ENCODE assay signal across 8 cellular contexts in genomic region chr3:39147711-39148115, GRCh38. TPM values are rescaled to one million over a fixed set of nuclear protein-coding genes. Genes with fewer than 3 reads are reported as not detected.
A peak's percentile ranks its signal among the peaks of the same experiment; 100 is the strongest.
DNase-seq lines count a peak whose midpoint lies in the region; ATAC-seq, FAIRE-seq and TF ChIP-seq lines count a peak whose summit lies in the region.

No MANE protein-coding gene starts in this region.

- DNase-seq in GM12891 (ENCODE audit: insufficient read length, low spot score): peak; percentile 58
- peak; percentile 53 for DNase-seq in H7
- DNase-seq in OCI-M1 (lab: John Stamatoyannopoulos, UW): peak; percentile 71
- no peak for DNase-seq in MCF 10A (ENCODE audit: unreplicated experiment)
- DNase-seq in mesothelial cell of epicardium (ENCODE audit: low spot score in 2 of 2, unreplicated experiment in 2 of 2): no peak
- DNase-seq in NCI-H1436 treated with DMSO at 0.1 percent for 48 hours (lab: John Stamatoyannopoulos, UW): no peak
- no peak for DNase-seq in pons (ENCODE audit: low spot score)

- peak; percentile 31 for FAIRE-seq in GM12891 (lab: Jason Lieb, UNC)

- H3K4me3 ChIP-seq in H7 (ENCODE audit: insufficient read depth, low read depth, low read length): no peak overlapping the region

- peaks cover 18% of the 10 kb centered on the region for H3K36me3 ChIP-seq in H7 (replicated peaks; ENCODE audit: control insufficient read depth, insufficient read depth, low read length)

- H3K27ac Mint-ChIP-seq in MCF 10A (ENCODE audit: low read depth, unreplicated experiment) (peak overlapping the region; percentile 66), mesothelial cell of epicardium (peak overlapping the region; percentile 99)

- no peak for ATAC-seq in HG02852 (IDR thresholded peaks at IDR 0.05; ENCODE audit: unreplicated experiment)

- POLR2A ChIA-PET in MCF 10A (lab: Yijun Ruan, JAX): interaction anchor here (1.9 kb wide), 1 partner anchor 20 kb away, joined by 5 read pairs; no protein-coding TSS in a partner anchor

- H3K36me3 Mint-ChIP-seq in MCF 10A (ENCODE audit: insufficient read depth, unreplicated experiment) (peaks cover 43% of the 10 kb centered on the region), mesothelial cell of epicardium (peaks cover 18% of the 10 kb centered on the region)

- CTCF ChIA-PET in MCF 10A (lab: Yijun Ruan, JAX): interaction anchor here (0.8 to 3.3 kb wide), 3 partner anchors 20 to 171 kb away, joined by 3 to 12 read pairs (median 4); no protein-coding TSS in a partner anchor

- H3K4me1 Mint-ChIP-seq in MCF 10A (ENCODE audit: insufficient read depth, unreplicated experiment): peaks cover 68% of the 10 kb centered on the region
- peaks cover 75% of the 10 kb centered on the region for H3K4me1 Mint-ChIP-seq in mesothelial cell of epicardium

- peak; percentile 59; the same call in 1 of the 2 replicates for TF ChIP-seq POLR2A in GM12891 (IDR thresholded peaks at IDR 0.05; ENCODE audit: low read depth, low read length)

- peaks cover 2% of the 10 kb centered on the region; the same call in 1 of the 2 replicates for H3K27me3 ChIP-seq in H7 (ENCODE audit: control insufficient read depth, insufficient read depth, low read length)

- TF ChIP-seq CTCF in MCF 10A (IDR thresholded peaks at IDR 0.05; ENCODE audit: unreplicated experiment) (no peak), mesothelial cell of epicardium (IDR thresholded peaks at IDR 0.05; ENCODE audit: unreplicated experiment) (no peak)

- intact Hi-C loops in MCF 10A (cut with micrococcal nuclease): loop anchor here (1.0 kb wide), 1 partner anchor 21 kb away; no protein-coding TSS in a partner anchor

- H3K4me3 Mint-ChIP-seq in MCF 10A (ENCODE audit: unreplicated experiment) (peak overlapping the region; percentile 37), mesothelial cell of epicardium (peak overlapping the region; percentile 51)

- H3K27me3 Mint-ChIP-seq in MCF 10A (ENCODE audit: insufficient read depth, unreplicated experiment) (no peaks in the 10 kb centered on the region), mesothelial cell of epicardium (ENCODE audit: low read depth) (no peaks in the 10 kb centered on the region)

- H3K9me3 Mint-ChIP-seq in MCF 10A (ENCODE audit: unreplicated experiment) (no peaks in the 10 kb centered on the region), mesothelial cell of epicardium (no peaks in the 10 kb centered on the region)

- BruUV-seq in MCF 10A (replicated peaks; lab: Mats Ljungman, UMichigan): no TSS peak

TF ChIP-seq in GM12891, 5 proteins besides CTCF, POLR2A, EP300 and RAD21:
- TF ChIP-seq PAX5 (IDR thresholded peaks at IDR 0.05; ENCODE audit: insufficient read depth, low read length, severe bottlenecking): no peak
- peak; percentile 25; the same call in 1 of the 2 replicates for TF ChIP-seq SPI1 (IDR thresholded peaks at IDR 0.05; ENCODE audit: low read depth, low read length)
TF ChIP-seq in GM12891: peak in this region for 1.

RNA-seq across cellular contexts. Expression of gene CSRNP1, which starts 5.7 kb away (rescaled TPM):
- 20.2 TPM for polyA plus RNA-seq in GM12891 (2012; ENCODE audit: low read depth, missing spikeins)
- total RNA-seq in H7 (2014; rRNA removed; shearing (Covaris generic)): 13.4 and 16.5 TPM in 2 replicates
- total RNA-seq in MCF 10A (2022) (11.9 and 14.3 TPM in 2 replicates), mesothelial cell of epicardium (42.7 to 44.7 TPM (median 43.9 TPM) in 3 replicates)

RNA-seq across cellular contexts. Expression of gene TTC21A, which starts 40.2 kb away (rescaled TPM):
- polyA plus RNA-seq in GM12891 (2012; ENCODE audit: low read depth, missing spikeins): 1.9 TPM
- total RNA-seq in H7 (2014; rRNA removed; shearing (Covaris generic)): 0.90 and 2.7 TPM in 2 replicates
- total RNA-seq in MCF 10A (2022) (2.1 and 5.4 TPM in 2 replicates), mesothelial cell of epicardium (10.2 to 12.7 TPM (median 12.3 TPM) in 3 replicates)

RNA-seq across cellular contexts. Expression of gene GORASP1, which starts 40.3 kb away (rescaled TPM):
- polyA plus RNA-seq in GM12891 (2012; ENCODE audit: low read depth, missing spikeins): 18.7 TPM
- 45.6 and 46.9 TPM in 2 replicates for total RNA-seq in H7 (2014; rRNA removed; shearing (Covaris generic))
- total RNA-seq in MCF 10A (2022): 34.4 and 40.7 TPM in 2 replicates
- total RNA-seq in mesothelial cell of epicardium: 70.8 to 71.5 TPM (median 71.1 TPM) in 3 replicates

RNA-seq across cellular contexts. Expression of gene XIRP1, which starts 44.7 kb away (rescaled TPM):
- 0.14 TPM for polyA plus RNA-seq in GM12891 (2012; ENCODE audit: low read depth, missing spikeins)
- total RNA-seq in H7 (2014; rRNA removed; shearing (Covaris generic)): not detected in 2 replicates
- not detected in 2 replicates for total RNA-seq in MCF 10A (2022)
- not detected in 3 replicates for total RNA-seq in mesothelial cell of epicardium

Comparison
In these comparisons a context has a peak if more than half of its experiments do, and no peak if none do; other contexts are left out.
1. DNase-seq: peak in GM12891 (single experiment), H7 (single experiment) and OCI-M1 (single experiment); none in MCF 10A (single experiment), mesothelial cell of epicardium (0 of 2), NCI-H1436 treated with DMSO at 0.1 percent for 48 hours (single experiment) and pons (single experiment).